ENCODE assay signal across 8 cellular contexts in genomic region chr20:46350201-46350985, GRCh38. TPM values are rescaled to one million over a fixed set of nuclear protein-coding genes. Genes with fewer than 3 reads are reported as not detected.
DNase-seq lines count a peak whose midpoint lies in the region; ATAC-seq, FAIRE-seq and TF ChIP-seq lines count a peak whose summit lies in the region.

No MANE protein-coding gene starts in this region.

- peak overlapping the region; percentile 73 for H3K27ac Mint-ChIP-seq in activated T-helper 2 cell treated with anti-CD3 and anti-CD28 coated beads, Interferon-gamma antibody, Interleukin-2, Interleukin-4, amounts not matched to agents 10 μg/mL and 5 μg/mL and 100 μg/mL, durations not matched to agents 14 hours and 24 hours and 36 hours
- H3K27ac Mint-ChIP-seq in CD4-positive, alpha-beta memory T cell = peak overlapping the region in 3 of 7 donors; percentile 61 to 93 (median 74)

- intact Hi-C loops in activated T-helper 2 cell treated with anti-CD3 and anti-CD28 coated beads, Interferon-gamma antibody, Interleukin-2, Interleukin-4, amounts not matched to agents 10 μg/mL and 5 μg/mL and 100 μg/mL, durations not matched to agents 14 hours and 24 hours and 36 hours (cut with micrococcal nuclease) = no loop called here
- intact Hi-C loops in CD4-positive, alpha-beta memory T cell (cut with micrococcal nuclease) = no loop called here

- no peaks in the 10 kb centered on the region for H3K27me3 Mint-ChIP-seq in activated T-helper 2 cell treated with anti-CD3 and anti-CD28 coated beads, Interferon-gamma antibody, Interleukin-2, Interleukin-4, amounts not matched to agents 10 μg/mL and 5 μg/mL and 100 μg/mL, durations not matched to agents 14 hours and 24 hours and 36 hours (ENCODE audit: low read depth)
- H3K27me3 Mint-ChIP-seq in CD4-positive, alpha-beta memory T cell = no peaks in the 10 kb centered on the region

- no peaks in the 10 kb centered on the region for H3K9me3 ChIP-seq in CD4-positive, alpha-beta memory T cell (ENCODE audit: control insufficient read depth in 1 of 2, low read length in 2 of 2)

- TF ChIP-seq CTCF in BJ (IDR thresholded peaks at IDR 0.05; ENCODE audit: insufficient read depth, low read depth, low read length) = no peak

- H3K27ac ChIP-seq in CD4-positive, alpha-beta memory T cell (ENCODE audit: low read depth, low read length) = no peak overlapping the region

- peaks cover 5% of the 10 kb centered on the region for H3K4me1 ChIP-seq in CD4-positive, alpha-beta memory T cell (ENCODE audit: insufficient read depth, low read length)

- peak; percentile 64 for FAIRE-seq in HTR-8/SVneo (lab: Jason Lieb, UNC)

- ATAC-seq in GM19025 (IDR thresholded peaks at IDR 0.05; ENCODE audit: low read depth, unreplicated experiment) = peak; percentile 61

- H3K27me3 ChIP-seq in BJ (ENCODE audit: control insufficient read depth, insufficient read depth, low read length) = no peaks in the 10 kb centered on the region
- H3K27me3 ChIP-seq in CD4-positive, alpha-beta memory T cell (ENCODE audit: insufficient read depth, low read length) = no peaks in the 10 kb centered on the region

- H3K4me3 Mint-ChIP-seq in activated T-helper 2 cell treated with anti-CD3 and anti-CD28 coated beads, Interferon-gamma antibody, Interleukin-2, Interleukin-4, amounts not matched to agents 10 μg/mL and 5 μg/mL and 100 μg/mL, durations not matched to agents 14 hours and 24 hours and 36 hours (ENCODE audit: low read depth) = no peak overlapping the region
- H3K4me3 Mint-ChIP-seq in CD4-positive, alpha-beta memory T cell = no peak overlapping the region

- H3K4me1 Mint-ChIP-seq in activated T-helper 2 cell treated with anti-CD3 and anti-CD28 coated beads, Interferon-gamma antibody, Interleukin-2, Interleukin-4, amounts not matched to agents 10 μg/mL and 5 μg/mL and 100 μg/mL, durations not matched to agents 14 hours and 24 hours and 36 hours (ENCODE audit: low read depth) = peaks cover 10% of the 10 kb centered on the region
- H3K4me1 Mint-ChIP-seq in CD4-positive, alpha-beta memory T cell = peaks cover 12 to 33% (median 15%) of the 10 kb centered on the region in 4 donors

- CTCF ChIA-PET in BJ (lab: Yijun Ruan, JAX) = interaction anchor here (0.8 to 3.9 kb wide), 10 partner anchors 8 to 338 kb away, joined by 3 to 35 read pairs (median 12); no protein-coding TSS in a partner anchor
- CTCF ChIA-PET in CD4-positive, alpha-beta memory T cell (lab: Charles Lee; ENCODE audit: partially characterized antibody) = interaction anchor here (0.8 to 2.1 kb wide), 2 partner anchors 7 to 363 kb away, joined by 3 to 8 read pairs; no protein-coding TSS in a partner anchor

- POLR2A ChIA-PET in BJ (lab: Charles Lee) = no interaction called here
- POLR2A ChIA-PET in CD4-positive, alpha-beta memory T cell (lab: Charles Lee; ENCODE audit: partially characterized antibody) = interaction anchor here (4.3 kb wide), 1 partner anchor 57 kb away, joined by 17 read pairs; the partner anchor contains the start of gene ELMO2

- H3K4me3 ChIP-seq in BJ (ENCODE audit: low read depth, low read length) = no peak overlapping the region
- no peak overlapping the region for H3K4me3 ChIP-seq in CD4-positive, alpha-beta memory T cell (ENCODE audit: low read length in 2 of 2)

- peaks cover 18% of the 10 kb centered on the region for H3K36me3 Mint-ChIP-seq in activated T-helper 2 cell treated with anti-CD3 and anti-CD28 coated beads, Interferon-gamma antibody, Interleukin-2, Interleukin-4, amounts not matched to agents 10 μg/mL and 5 μg/mL and 100 μg/mL, durations not matched to agents 14 hours and 24 hours and 36 hours (ENCODE audit: low read depth)
- H3K36me3 Mint-ChIP-seq in CD4-positive, alpha-beta memory T cell = peaks cover 11 to 53% of the 10 kb centered on the region in 2 donors

- H3K9me3 Mint-ChIP-seq in activated T-helper 2 cell treated with anti-CD3 and anti-CD28 coated beads, Interferon-gamma antibody, Interleukin-2, Interleukin-4, amounts not matched to agents 10 μg/mL and 5 μg/mL and 100 μg/mL, durations not matched to agents 14 hours and 24 hours and 36 hours = no peaks in the 10 kb centered on the region
- H3K9me3 Mint-ChIP-seq in CD4-positive, alpha-beta memory T cell = no peaks in the 10 kb centered on the region

- H3K36me3 ChIP-seq in BJ (ENCODE audit: control insufficient read depth, insufficient read depth, low read length) = peaks cover 16% of the 10 kb centered on the region
- H3K36me3 ChIP-seq in CD4-positive, alpha-beta memory T cell (ENCODE audit: insufficient read depth, low read length) = peaks cover 44% of the 10 kb centered on the region

- DNase-seq in BJ (ENCODE audit: low read depth) (peak; percentile 63), HTR-8/SVneo (ENCODE audit: insufficient read length, low spot score) (peak; percentile 95), kidney tubule cell (ENCODE audit: low spot score) (peak; percentile 87), HuH-7.5 (ENCODE audit: low spot score) (no peak), NCI-H2029 (lab: John Stamatoyannopoulos, UW) (no peak)
- no peak for DNase-seq in activated T-helper 2 cell treated with anti-CD3 and anti-CD28 coated beads, Interferon-gamma antibody, Interleukin-2, Interleukin-4, amounts not matched to agents 10 μg/mL and 5 μg/mL and 100 μg/mL, durations not matched to agents 14 hours and 24 hours and 36 hours (ENCODE audit: low spot score)
- DNase-seq in CD4-positive, alpha-beta memory T cell = no peak

RNA-seq across cellular contexts. Expression of gene CDH22, which starts 42.1 kb away (rescaled TPM):
- not detected in 2 replicates for polyA plus RNA-seq in BJ (2011; rRNA removed)
- not detected in 2 replicates for polyA minus RNA-seq in BJ (2011; rRNA and poly(A)+ RNA removed)
- not detected in 2 replicates for total RNA-seq in activated T-helper 2 cell treated with anti-CD3 and anti-CD28 coated beads, Interferon-gamma antibody, Interleukin-2, Interleukin-4, amounts not matched to agents 10 μg/mL and 5 μg/mL and 100 μg/mL, durations not matched to agents 14 hours and 24 hours and 36 hours
- total RNA-seq in CD4-positive, alpha-beta memory T cell = not detected
- polyA plus RNA-seq in CD4-positive, alpha-beta memory T cell = not detected

RNA-seq across cellular contexts. Expression of gene ELMO2, which starts 56.0 kb away (rescaled TPM):
- 46.8 and 62.2 TPM in 2 replicates for polyA plus RNA-seq in BJ (2011; rRNA removed)
- polyA minus RNA-seq in BJ (2011; rRNA and poly(A)+ RNA removed) = 49.3 and 61.5 TPM in 2 replicates
- total RNA-seq in activated T-helper 2 cell treated with anti-CD3 and anti-CD28 coated beads, Interferon-gamma antibody, Interleukin-2, Interleukin-4, amounts not matched to agents 10 μg/mL and 5 μg/mL and 100 μg/mL, durations not matched to agents 14 hours and 24 hours and 36 hours = 59.1 and 63.2 TPM in 2 replicates
- 10 to 100 TPM; 65.1 to 70.7 TPM for total RNA-seq in CD4-positive, alpha-beta memory T cell
- polyA plus RNA-seq in CD4-positive, alpha-beta memory T cell = 10 to 100 TPM; 52.5 to 98.9 TPM

Comparison
In these comparisons a context has a peak if more than half of its experiments do, and no peak if none do; other contexts are left out.
1. DNase-seq: peak in BJ (single experiment), HTR-8/SVneo (single experiment) and kidney tubule cell (single experiment); none in activated T-helper 2 cell treated with anti-CD3 and anti-CD28 coated beads, Interferon-gamma antibody, Interleukin-2, Interleukin-4, amounts not matched to agents 10 μg/mL and 5 μg/mL and 100 μg/mL, durations not matched to agents 14 hours and 24 hours and 36 hours (single experiment), HuH-7.5 (single experiment), NCI-H2029 (single experiment) and CD4-positive, alpha-beta memory T cell (0 of 5).